In the genomic region with DNA sequence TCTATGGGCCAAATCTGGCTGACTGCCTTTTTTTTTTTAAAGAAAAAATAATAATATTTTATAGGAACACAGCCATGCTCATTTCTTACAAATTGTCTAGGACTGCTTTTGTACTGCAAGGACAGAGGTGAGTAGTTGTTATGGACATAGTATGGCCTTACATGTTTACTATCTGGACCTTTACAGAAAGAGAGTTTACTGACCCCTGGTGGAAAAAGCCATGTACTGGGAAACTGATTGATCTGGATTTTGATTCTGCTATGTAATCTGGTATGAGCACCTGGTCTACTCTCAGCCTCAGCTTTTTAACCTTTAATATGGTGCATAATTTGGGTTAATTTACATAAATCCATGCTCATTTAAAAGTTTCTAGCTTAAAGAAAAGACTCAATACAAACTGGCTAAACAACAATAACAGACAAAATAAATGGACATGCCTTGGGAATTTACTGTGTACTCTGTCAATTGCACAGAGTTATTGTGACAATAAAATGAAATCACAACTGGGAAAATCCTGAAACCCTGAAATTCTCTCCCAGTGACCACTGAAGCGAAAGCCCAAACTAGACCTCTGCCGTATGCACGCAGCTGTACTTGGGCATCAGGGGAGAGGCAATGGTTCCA, we compare ENCODE assay signal across 8 cellular contexts.
DNase-seq lines count a peak whose midpoint lies in the region; ATAC-seq, FAIRE-seq and TF ChIP-seq lines count a peak whose summit lies in the region.

No MANE protein-coding gene starts in this region.

- H2AFZ ChIP-seq in HepG2 (ENCODE audit: low read length) = no peak overlapping the region

- intact Hi-C loops in ascending aorta (cut with DNase I) (loop anchor here (5.0 kb wide), 1 partner anchor 34 kb away; no protein-coding TSS in a partner anchor), HepG2 (cut with micrococcal nuclease; ENCODE audit: unreplicated experiment) (loop anchor here (1.0 to 5.0 kb wide), 3 partner anchors 31 to 924 kb away; no protein-coding TSS in a partner anchor), head of caudate nucleus (cut with DNase I) (no loop called here)

- no peak for TF ChIP-seq RAD21 in HepG2 (CRISPR knock-in tag; IDR thresholded peaks at IDR 0.05)

- no peaks in the 10 kb centered on the region for H3K9me3 ChIP-seq in ascending aorta
- H3K9me3 ChIP-seq in HepG2 (ENCODE audit: low read length) = no peaks in the 10 kb centered on the region

- H3K36me3 ChIP-seq in ascending aorta = no peaks in the 10 kb centered on the region
- H3K36me3 ChIP-seq in HepG2 (replicated peaks in 1 of 2; ENCODE audit: control insufficient read depth in 1 of 2, insufficient read depth in 2 of 2, low read length in 2 of 2) = no peaks in the 10 kb centered on the region

- H3K4me2 ChIP-seq in HepG2 (ENCODE audit: low read depth, low read length) = no peak overlapping the region

- TF ChIP-seq EP300 in HepG2 (IDR thresholded peaks at IDR 0.05; ENCODE audit: low read depth in 2 of 2, low read length in 2 of 2) (no peak), HepG2 (CRISPR knock-in tag; IDR thresholded peaks at IDR 0.05; ENCODE audit: borderline replicate concordance) (no peak)

- peak; percentile 79 for ATAC-seq in HepG2

- H3K27me3 ChIP-seq in ascending aorta (no peaks in the 10 kb centered on the region), HepG2 (ENCODE audit: control insufficient read depth in 1 of 2, insufficient read depth in 2 of 2, low read length in 2 of 2) (no peaks in the 10 kb centered on the region)

- peak; percentile 53 for DNase-seq in GM03348 (ENCODE audit: low spot score)
- peak; percentile 13 for DNase-seq in Kasumi-1 (lab: John Stamatoyannopoulos, UW)
- DNase-seq in ascending aorta (ENCODE audit: low spot score in 2 of 2) = no peak
- peak; percentile 25 for DNase-seq in HepG2 (ENCODE audit: low spot score)
- DNase-seq in head of caudate nucleus = no peak
- DNase-seq in globus pallidus (ENCODE audit: low spot score) = no peak
- DNase-seq in activated CD4-positive, alpha-beta T cell treated with anti-CD3 and anti-CD28 coated beads for 48 hours = no peak
- DNase-seq in islet precursor cell = no peak

- H3K4me3 ChIP-seq in ascending aorta (no peak overlapping the region), HepG2 (replicated peaks in 1 of 3; ENCODE audit: insufficient read depth in 1 of 3, low read depth in 2 of 3, low read length in 3 of 3) (no peak overlapping the region)

- peak; percentile 11 to 39 (median 22) for TF ChIP-seq CTCF in ascending aorta (IDR thresholded peaks at IDR 0.05)
- peak; percentile 59 for TF ChIP-seq CTCF in HepG2 (CRISPR knock-in tag; IDR thresholded peaks at IDR 0.05)

- CTCF ChIA-PET in HepG2 (lab: Yijun Ruan, JAX; ENCODE audit: low intra/inter-chr PET ratio, low total read pairs) = interaction anchor here (2.0 kb wide), 1 partner anchor 32 kb away, joined by 10 read pairs; no protein-coding TSS in a partner anchor

- no peak overlapping the region for H3K27ac ChIP-seq in ascending aorta
- H3K27ac ChIP-seq in HepG2 (ENCODE audit: extremely low read length, insufficient read depth, low read length) = no peak overlapping the region

- BruUV-seq in HepG2 (replicated peaks; lab: Mats Ljungman, UMichigan) = no TSS peak

- POLR2A ChIA-PET in HepG2 (lab: Yijun Ruan, JAX) = no interaction called here

- in situ Hi-C loops in HepG2 (cut with HindIII; ENCODE audit: extremely low pct_ligation_motif_present, low pct_unique_long_range_greater_than_20kb) = no loop called here

- WGBS in HepG2 (ENCODE audit: low lambda C conversion rate) = 90% methylated on average over 3 of the region's 3 CpGs

- no peaks in the 10 kb centered on the region for H3K79me2 ChIP-seq in HepG2 (ENCODE audit: insufficient read depth, low read length)

- H3K4me1 ChIP-seq in ascending aorta = no peaks in the 10 kb centered on the region
- no peaks in the 10 kb centered on the region for H3K4me1 ChIP-seq in HepG2 (ENCODE audit: insufficient read depth, low read length)

- no peak overlapping the region for H3K9ac ChIP-seq in HepG2 (ENCODE audit: insufficient read depth, low read depth, low read length)

- peak; percentile 32 for FAIRE-seq in HepG2 (lab: Jason Lieb, UNC)

- no peak for TF ChIP-seq POLR2A in HepG2 (IDR thresholded peaks at IDR 0.05; ENCODE audit: insufficient read depth in 1 of 2, low read depth in 2 of 2, low read length in 2 of 2)

- H4K20me1 ChIP-seq in HepG2 (ENCODE audit: insufficient read depth, low read length) = no peaks in the 10 kb centered on the region

TF ChIP-seq in HepG2, 621 proteins besides CTCF, POLR2A, EP300 and RAD21:
- TF ChIP-seq FOXA3 (CRISPR knock-in tag; IDR thresholded peaks at IDR 0.05) = 0 out of 2 replicates have a peak, but pooled peaks have one; percentile 22
- TF ChIP-seq STAG1 (CRISPR knock-in tag; IDR thresholded peaks at IDR 0.05) = peak; percentile 18; the same call in 1 of the 2 replicates
- TF ChIP-seq FOXA1 (IDR thresholded peaks at IDR 0.05) = no peak
- peak; percentile 25; the same call in 1 of the 2 replicates for TF ChIP-seq FOXA1 (CRISPR knock-in tag; IDR thresholded peaks at IDR 0.05)
- TF ChIP-seq SMC3 (IDR thresholded peaks at IDR 0.05; ENCODE audit: low read length) = peak; percentile 56
- no peak for TF ChIP-seq FOXK2 (IDR thresholded peaks at IDR 0.05)
- peak in 1 of 2 experiments; percentile 13; a peak in 1 of 4 replicates for TF ChIP-seq NR2F1 (CRISPR knock-in tag; IDR thresholded peaks at IDR 0.05)

Comparison
In these comparisons a context has a peak if more than half of its experiments do, and no peak if none do; other contexts are left out.
1. DNase-seq: peak in GM03348 (single experiment), Kasumi-1 (2 of 2) and HepG2 (single experiment); none in ascending aorta (0 of 2), head of caudate nucleus (0 of 42), globus pallidus (single experiment), activated CD4-positive, alpha-beta T cell treated with anti-CD3 and anti-CD28 coated beads for 48 hours (single experiment) and islet precursor cell (single experiment).